Comparison of ENCODE assay signal across 25 cellular contexts in genomic region chr11:112901904-112902303, GRCh38. TPM values are rescaled to one million over a fixed set of nuclear protein-coding genes. Genes with fewer than 3 reads are reported as not detected.
A peak's percentile ranks its signal among the peaks of the same experiment; 100 is the strongest.
DNase-seq lines count a peak whose midpoint lies in the region; ATAC-seq, FAIRE-seq and TF ChIP-seq lines count a peak whose summit lies in the region.
"Had no signal": no experiment of that assay in that cellular context is flagged by ENCODE, and none has a peak within 500 bp of the region (broad histone marks: within the 10 kb centered on the region; RNA-seq: fewer than 3 reads in every experiment).

No MANE protein-coding gene starts in this region.

- H2BK20ac ChIP-seq in IMR-90 (ENCODE audit: low read depth, low read length) = no peak overlapping the region

- no peak overlapping the region for H2BK120ac ChIP-seq in IMR-90 (ENCODE audit: low read depth, low read length)

- H4K20me1 ChIP-seq in IMR-90 (ENCODE audit: insufficient read depth, low read length) = no peaks in the 10 kb centered on the region

- H2AFZ ChIP-seq in IMR-90 (replicated peaks; ENCODE audit: low read length, poor library complexity) = no peak overlapping the region

- in situ Hi-C loops in IMR-90 (cut with MboI; ENCODE audit: low sequenced_read_pairs) = no loop called here

- no peak overlapping the region for H2BK5ac ChIP-seq in IMR-90 (ENCODE audit: low read depth, low read length, poor library complexity, severe bottlenecking)

- H3K9me3 ChIP-seq in A549 (no peaks in the 10 kb centered on the region), IMR-90 (ENCODE audit: control insufficient read depth, insufficient read depth, low read length) (0 out of 2 replicates have a peak, but pooled peaks cover 2% of the 10 kb centered on the region), tibial nerve (no peaks in the 10 kb centered on the region)
- H3K9me3 ChIP-seq: Caco-2, HAP-1 had no signal

- H3K14ac ChIP-seq in IMR-90 (replicated peaks; ENCODE audit: low read depth, low read length) = no peak overlapping the region

- TF ChIP-seq RAD21 in A549 (conservative IDR thresholded peaks at IDR 0.05 in 1 of 2, IDR thresholded peaks at IDR 0.05 in 1 of 2) (no peak), IMR-90 (IDR thresholded peaks at IDR 0.05; ENCODE audit: low read length) (no peak)

- H3K9me1 ChIP-seq in IMR-90 (ENCODE audit: insufficient read depth, low read length) = no peaks in the 10 kb centered on the region

- H3K4ac ChIP-seq in IMR-90 (ENCODE audit: low read depth, low read length) = no peak overlapping the region

- no peak for ATAC-seq in A549
- no peak for ATAC-seq in IMR-90 (ENCODE audit: low read depth)
- no peak for ATAC-seq in GM18511 (IDR thresholded peaks at IDR 0.05; ENCODE audit: unreplicated experiment)
- ATAC-seq: CD8-positive, alpha-beta T cell had no signal

- no peak overlapping the region for H2AK9ac ChIP-seq in IMR-90 (replicated peaks; ENCODE audit: low read depth, low read length, poor library complexity)

- POLR2A ChIA-PET in A549 (lab: Yijun Ruan, JAX) = no interaction called here
- POLR2A ChIA-PET in IMR-90 (lab: Charles Lee; ENCODE audit: unreplicated experiment) = no interaction called here

- dilution Hi-C loops in IMR-90 (cut with HindIII; ENCODE audit: low sequenced_read_pairs, unreplicated experiment) = no loop called here

- intact Hi-C loops in IMR-90 (cut with micrococcal nuclease) (no loop called here), dorsolateral prefrontal cortex (cut with DNase I) (loop anchor here (2.0 kb wide), 2 partner anchors 57 to 103 kb away; no protein-coding TSS in a partner anchor)

- WGBS in A549 (ENCODE audit: missing lambda C conversion rate) = 3% methylated on average over 5 of the region's 5 CpGs
- 40% methylated on average over 2 of the region's 5 CpGs; no CpG with 5 or more reads in 1 of the 2 experiments for WGBS in IMR-90 (ENCODE audit: extremely low coverage in 2 of 2, insufficient read length in 1 of 2), 2 experiments
- 87 to 88% methylated on average over 5 of the region's 5 CpGs for WGBS in tibial nerve, 2 donors

- H3K4me1 ChIP-seq in A549 (no peaks in the 10 kb centered on the region), IMR-90 (ENCODE audit: control insufficient read depth, insufficient read depth, low read length) (no peaks in the 10 kb centered on the region), tibial nerve (peaks cover 0 to 26% (median 17%) of the 10 kb centered on the region in 4 donors)
- H3K4me1 ChIP-seq: Caco-2, HAP-1 had no signal

- H3K56ac ChIP-seq in IMR-90 (ENCODE audit: extremely low read depth, insufficient read depth, low read length) = no peak overlapping the region

- H2BK15ac ChIP-seq in IMR-90 (ENCODE audit: low read depth, low read length) = no peak overlapping the region

- no peak overlapping the region for H4K91ac ChIP-seq in IMR-90 (ENCODE audit: insufficient read depth, low read depth, low read length)

- no TSS peak for BruUV-seq in IMR-90 (replicated peaks; lab: Mats Ljungman, UMichigan)

- no peak overlapping the region for H3K9ac ChIP-seq in IMR-90 (ENCODE audit: low read depth, low read length)

- DNase-seq in A549 (ENCODE audit: low read depth in 1 of 2, low spot score in 1 of 2) (no peak), IMR-90 (no peak), dorsolateral prefrontal cortex (no peak), tibial nerve (ENCODE audit: low spot score in 2 of 2) (no peak), NOMO-1 treated with DMSO at 0.1 percent for 48 hours (lab: John Stamatoyannopoulos, UW; ENCODE audit: unreplicated experiment) (no peak), OCI-M1 (lab: John Stamatoyannopoulos, UW) (no peak)
- DNase-seq: AML-193; Caco-2; CD8-positive, alpha-beta T cell; GOT3; HFFc6; Kasumi-1; NCI-H2029; NCI-H446; NCI-H524 treated with DMSO at 0.1 percent for 48 hours; NCI-H774; SIG-M5 had no signal

- no peak for TF ChIP-seq POLR2A in A549 (IDR thresholded peaks at IDR 0.05; ENCODE audit: low read length)
- TF ChIP-seq POLR2A in IMR-90 (IDR thresholded peaks at IDR 0.05; ENCODE audit: low read depth, low read length) = no peak
- TF ChIP-seq POLR2A in tibial nerve (IDR thresholded peaks at IDR 0.05) = no peak

- no peak overlapping the region for H4K8ac ChIP-seq in IMR-90 (ENCODE audit: low read depth in 2 of 2, low read length in 2 of 2)

- TF ChIP-seq EP300 in A549 (IDR thresholded peaks at IDR 0.05) (no peak), tibial nerve (IDR thresholded peaks at IDR 0.05) (no peak)

- H3K4me2 ChIP-seq in A549 (no peak overlapping the region), IMR-90 (ENCODE audit: low read depth, low read length) (no peak overlapping the region)

- CTCF ChIA-PET in A549 (lab: Yijun Ruan, JAX) = no interaction called here
- CTCF ChIA-PET in IMR-90 (lab: Yijun Ruan, JAX) = no interaction called here

- H3K27ac ChIP-seq in A549 (no peak overlapping the region), IMR-90 (ENCODE audit: insufficient read depth, low read length) (no peak overlapping the region), dorsolateral prefrontal cortex (peak overlapping the region; percentile 73 to 99 (median 93)), tibial nerve (peak overlapping the region in 3 of 4 donors; percentile 66 to 79 (median 77))
- H3K27ac ChIP-seq: C4-2B, RWPE1, SK-N-MC had no signal

- no peak for FAIRE-seq in A549 (lab: Jason Lieb, UNC)
- FAIRE-seq: A204.1, G401.6 had no signal

- H3K4me3 ChIP-seq in A549 (no peak overlapping the region), IMR-90 (ENCODE audit: insufficient read depth, low read depth, low read length) (no peak overlapping the region), dorsolateral prefrontal cortex (no peak overlapping the region), tibial nerve (no peak overlapping the region)
- H3K4me3 ChIP-seq: HAP-1, SK-N-MC had no signal

- H2AK5ac ChIP-seq in IMR-90 (ENCODE audit: low read depth, low read length) = no peak overlapping the region

- H3K27me3 ChIP-seq in IMR-90 (ENCODE audit: control insufficient read depth, insufficient read depth, low read length) (no peaks in the 10 kb centered on the region), dorsolateral prefrontal cortex (no peaks in the 10 kb centered on the region), tibial nerve (no peaks in the 10 kb centered on the region)

- no peak for TF ChIP-seq CTCF in A549 (IDR thresholded peaks at IDR 0.05)
- no peak for TF ChIP-seq CTCF in IMR-90 (conservative IDR thresholded peaks at IDR 0.05; ENCODE audit: low read depth, low read length)
- TF ChIP-seq CTCF in dorsolateral prefrontal cortex (IDR thresholded peaks at IDR 0.05 in 54 of 56, conservative IDR thresholded peaks at IDR 0.05 in 2 of 56; ENCODE audit: low read depth in 1 of 56, partially characterized antibody in 56 of 56) = no peak
- TF ChIP-seq CTCF in tibial nerve (IDR thresholded peaks at IDR 0.05) = no peak

- H3K36me3 ChIP-seq in IMR-90 (ENCODE audit: control insufficient read depth, insufficient read depth, low read length) (no peaks in the 10 kb centered on the region), tibial nerve (no peaks in the 10 kb centered on the region)
- H3K36me3 ChIP-seq: HAP-1 had no signal

- no peaks in the 10 kb centered on the region for H3K79me1 ChIP-seq in IMR-90 (ENCODE audit: low read depth in 1 of 2, low read length in 2 of 2)

- no peak overlapping the region for H4K5ac ChIP-seq in IMR-90 (ENCODE audit: low read depth, low read length)

- no peak overlapping the region for H3K23ac ChIP-seq in IMR-90 (ENCODE audit: low read depth, low read length)

- no peak overlapping the region for H3K18ac ChIP-seq in IMR-90 (ENCODE audit: low read depth, low read length)

TF ChIP-seq in A549, 52 proteins besides CTCF, POLR2A, EP300 and RAD21:
- TF ChIP-seq CHD2 (IDR thresholded peaks at IDR 0.05; ENCODE audit: low read length, partially characterized antibody) (no peak), MAFK (IDR thresholded peaks at IDR 0.05; ENCODE audit: partially characterized antibody) (peak; percentile 71)

TF ChIP-seq in IMR-90, 13 proteins besides CTCF, POLR2A, EP300 and RAD21:
- peak; percentile 62 for TF ChIP-seq MAFK (IDR thresholded peaks at IDR 0.05; ENCODE audit: low read depth, low read length)
- TF ChIP-seq RCOR1 (IDR thresholded peaks at IDR 0.05; ENCODE audit: insufficient replicate concordance, low read length) = no peak
- no peak for TF ChIP-seq NFE2L2 (IDR thresholded peaks at IDR 0.05; ENCODE audit: low read depth, low read length)
TF ChIP-seq in IMR-90: peak in this region for 1.

RNA-seq across cellular contexts. Expression of gene NCAM1, which starts 59.3 kb away (rescaled TPM):
- polyA plus RNA-seq in A549 (2011; rRNA removed) = 0.12 TPM in 2 replicates
- polyA plus RNA-seq in A549 (2012; cell fraction: cytosol; rRNA removed) = not detected in 2 replicates
- 0.02 and 0.05 TPM in 2 replicates for polyA plus RNA-seq in A549 (2012; cell fraction: nucleus; rRNA removed)
- polyA plus RNA-seq in A549 (2017; fragmentation: RNase III; extraction: RNeasy Plus Mini Kit Qiagen cat#74134 plus additional on column Dnase treatment) = 0.01 TPM in 1 of 3 replicates, not detected in the others
- 0.04 TPM in 1 of 2 replicates, not detected in the other for polyA minus RNA-seq in A549 (2011; rRNA and poly(A)+ RNA removed)
- total RNA-seq in IMR-90 (2012; rRNA removed) = 0.18 TPM in 1 of 2 replicates, not detected in the other
- polyA plus RNA-seq in IMR-90 (2012; rRNA removed) = 0.09 TPM in 1 of 2 replicates, not detected in the other
- polyA plus RNA-seq in IMR-90 (2012; cell fraction: cytosol; rRNA removed) = not detected in 2 replicates
- polyA plus RNA-seq in IMR-90 (2012; cell fraction: nucleus; rRNA removed; ENCODE audit: low replicate concordance) = 0.01 TPM in 1 of 2 replicates, not detected in the other
- 100 to 1,000 TPM; 340 to 857 (median 568) TPM for total RNA-seq in dorsolateral prefrontal cortex
- total RNA-seq in tibial nerve = 100 to 1,000 TPM in 1 of 4 donors, 10 to 100 TPM in 3; 57.3 to 121 (median 76.1) TPM
- total RNA-seq: M059J had no signal

Comparison
In these comparisons a context has a peak if more than half of its experiments do, and no peak if none do; other contexts are left out.
1. H3K27ac ChIP-seq: peak in dorsolateral prefrontal cortex (59 of 59) and tibial nerve (3 of 4); none in A549 (0 of 2) and IMR-90 (single experiment).
2. RNA of gene NCAM1, which starts 59.3 kb away (total RNA-seq): 340 to 857 TPM in dorsolateral prefrontal cortex and 57.3 to 121 TPM in tibial nerve; 0.18 TPM in IMR-90; every median in the first group is over 10 times any median in the second.